In genomic region chr6:66029391-66029790, GRCh38 we compare ENCODE assay signal across 6 cellular contexts.
"Had no signal": no experiment of that assay in that cellular context is flagged by ENCODE, and none has a peak within 500 bp of the region (broad histone marks: within the 10 kb centered on the region; RNA-seq: fewer than 3 reads in every experiment).

No MANE protein-coding gene starts in this region.

- FAIRE-seq: HTR-8/SVneo had no signal

- H3K9ac ChIP-seq: KMS-11 had no signal

- H3K4me2 ChIP-seq: KMS-11 had no signal

- H3K27ac ChIP-seq: HL-60, KMS-11 had no signal

- DNase-seq: Karpas-422, KBM-7, KG1 had no signal
